Comparison of ENCODE assay signal across 25 cellular contexts in the genomic region with DNA sequence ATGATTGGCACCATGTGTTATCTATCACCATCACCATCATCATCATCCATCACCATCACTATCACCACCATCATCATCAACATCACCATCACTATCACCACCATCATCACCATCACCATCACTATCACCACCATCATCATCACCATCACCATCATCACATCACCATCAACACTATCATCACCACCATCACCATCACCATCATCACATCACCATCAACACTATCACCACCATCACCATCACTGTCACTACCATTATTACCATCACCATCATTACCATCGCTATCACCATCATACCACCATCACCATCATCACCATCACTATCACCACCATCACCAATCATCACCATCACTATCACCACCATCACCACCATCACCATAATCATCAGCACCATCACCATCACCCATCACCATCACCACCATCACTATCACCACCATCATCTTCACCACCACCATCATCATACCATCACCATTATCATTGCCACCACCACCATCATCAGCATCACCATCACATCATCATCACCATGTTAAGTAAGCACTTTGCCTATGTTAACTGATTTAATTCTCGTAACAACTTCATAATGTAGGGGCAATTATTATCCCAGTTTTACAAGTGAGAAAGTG.
"Had no signal": no experiment of that assay in that cellular context is flagged by ENCODE, and none has a peak within 500 bp of the region (broad histone marks: within the 10 kb centered on the region; RNA-seq: fewer than 3 reads in every experiment).

No MANE protein-coding gene starts in this region.

- H3K27ac ChIP-seq: esophagus squamous epithelium, gastroesophageal sphincter, left ventricle myocardium inferior, lower lobe of right lung, neural progenitor cell, pancreas, skin epidermis, suprapubic skin, thyroid gland, uterus had no signal

- H3K36me3 ChIP-seq: left ventricle myocardium inferior, lower lobe of right lung, neural progenitor cell, pancreas, suprapubic skin, thyroid gland, uterus had no signal

- H3K4me2 ChIP-seq: neural progenitor cell had no signal

- FAIRE-seq: endometrium, pancreas had no signal

- H2AFZ ChIP-seq: neural progenitor cell had no signal

- H3K27ac Mint-ChIP-seq: memory B cell; mesothelial cell of epicardium; natural killer cell; neural progenitor cell; progenitor cell of endocrine pancreas; stimulated activated naive B cell treated with anti-CD40 and anti-IgM and Interleukin-4, amounts not matched to agents 10 μg/mL and 1 μg/mL and 100 μg/mL, for 72 hours; type B pancreatic cell had no signal

- H3K27me3 Mint-ChIP-seq: memory B cell; progenitor cell of endocrine pancreas; stimulated activated naive B cell treated with anti-CD40 and anti-IgM and Interleukin-4, amounts not matched to agents 10 μg/mL and 1 μg/mL and 100 μg/mL, for 72 hours; type B pancreatic cell had no signal

- ATAC-seq: gastroesophageal sphincter; lower lobe of right lung; natural killer cell; pancreas; sciatic nerve; stimulated activated naive B cell treated with anti-CD40 and anti-IgM and Interleukin-4, amounts not matched to agents 10 μg/mL and 1 μg/mL and 100 μg/mL, for 72 hours had no signal

- H3K4me1 Mint-ChIP-seq: mesothelial cell of epicardium; natural killer cell; stimulated activated naive B cell treated with anti-CD40 and anti-IgM and Interleukin-4, amounts not matched to agents 10 μg/mL and 1 μg/mL and 100 μg/mL, for 72 hours had no signal

- DNase-seq: effector memory CD4-positive, alpha-beta T cell; esophagus squamous epithelium; foreskin fibroblast; glutamatergic neuron; islet precursor cell; left ventricle myocardium inferior; lower lobe of right lung; natural killer cell; occipital lobe; pancreas; stimulated activated CD4-positive, alpha-beta T cell treated with anti-CD3 and anti-CD28 coated beads, Interleukin-2, amount 100 ng/mL, for 24 hours; stimulated activated CD4-positive, alpha-beta T cell treated with anti-CD3 and anti-CD28 coated beads, Interleukin-4, amount 100 ng/mL, for 4 hours; stimulated activated naive B cell treated with anti-CD40 and anti-IgM and Interleukin-4, amounts not matched to agents 10 μg/mL and 1 μg/mL and 100 μg/mL, for 72 hours; thyroid gland; uterus had no signal

- H3K27me3 ChIP-seq: esophagus squamous epithelium, gastroesophageal sphincter, neural progenitor cell, pancreas, suprapubic skin, thyroid gland, uterus had no signal

- H3K4me3 Mint-ChIP-seq: memory B cell; mesothelial cell of epicardium; natural killer cell; neural progenitor cell; stimulated activated naive B cell treated with anti-CD40 and anti-IgM and Interleukin-4, amounts not matched to agents 10 μg/mL and 1 μg/mL and 100 μg/mL, for 72 hours; type B pancreatic cell had no signal

- H3K9ac ChIP-seq: neural progenitor cell had no signal

- H3K36me3 Mint-ChIP-seq: natural killer cell had no signal

- H3K4me1 ChIP-seq: esophagus squamous epithelium, gastroesophageal sphincter, left ventricle myocardium inferior, lower lobe of right lung, pancreas, suprapubic skin, thyroid gland, uterus had no signal

- H3K4me3 ChIP-seq: esophagus squamous epithelium, gastroesophageal sphincter, left ventricle myocardium inferior, lower lobe of right lung, neural progenitor cell, pancreas, skin epidermis, suprapubic skin, thyroid gland, uterus had no signal

- H3K9me3 ChIP-seq: esophagus squamous epithelium, gastroesophageal sphincter, left ventricle myocardium inferior, lower lobe of right lung, pancreas, suprapubic skin, thyroid gland, uterus had no signal
